Comparison of ENCODE assay signal across 8 cellular contexts in the genomic region with DNA sequence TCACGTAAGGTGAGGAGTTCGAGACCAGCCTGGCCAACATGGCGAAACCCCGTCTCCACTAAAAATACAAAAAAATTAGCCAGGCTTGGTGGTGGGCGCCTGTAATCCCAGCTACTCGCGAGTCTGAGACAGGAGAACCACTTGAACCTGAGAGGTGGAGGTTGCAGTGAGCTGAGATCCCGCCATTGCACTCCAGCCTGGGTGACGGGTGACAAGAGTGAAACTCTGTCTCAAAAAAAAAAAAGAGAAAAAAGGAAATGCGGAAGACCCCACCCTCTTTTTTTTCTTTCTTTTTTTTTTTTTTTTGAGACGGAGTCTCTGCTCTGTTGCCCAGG. TPM values are rescaled to one million over a fixed set of nuclear protein-coding genes. Genes with fewer than 3 reads are reported as not detected.
DNase-seq lines count a peak whose midpoint lies in the region; ATAC-seq and TF ChIP-seq lines count a peak whose summit lies in the region.
"Not testable (repeated sequence)": the region's sequence is repeated elsewhere in the genome, so short reads cannot be mapped to it uniquely, and the experiment has no call there.

No MANE protein-coding gene starts in this region.

- H3K4me3 ChIP-seq in BE2C (ENCODE audit: low read depth, low read length) (peak overlapping the region; percentile 53; the same call in 1 of the 2 replicates), SK-N-MC (peak overlapping the region; percentile 96), iPS-20b (ENCODE audit: low read length) (peak overlapping the region; percentile 81)
- H3K4me3 ChIP-seq in effector memory CD4-positive, alpha-beta T cell (ENCODE audit: insufficient read depth, low read depth, low read length, poor library complexity, severe bottlenecking): not testable (repeated sequence)

- not testable (repeated sequence) for H3K36me3 ChIP-seq in BE2C; SK-N-MC (ENCODE audit: insufficient read depth, low read length); effector memory CD4-positive, alpha-beta T cell (ENCODE audit: control insufficient read depth, insufficient read depth, low read length); iPS-20b (ENCODE audit: insufficient read depth, low read depth, low read length)

- H3K4me1 Mint-ChIP-seq in HFFc6 (ENCODE audit: low read depth) (peaks cover 18% of the 10 kb centered on the region), neural crest cell (peaks cover 15% of the 10 kb centered on the region)
- H3K4me1 Mint-ChIP-seq in activated naive CD8-positive, alpha-beta T cell (ENCODE audit: low read depth): peaks cover 37% of the 10 kb centered on the region
- H3K4me1 Mint-ChIP-seq in stimulated activated naive CD8-positive, alpha-beta T cell treated with anti-CD3 and anti-CD28 coated beads, Interleukin-15, amount 100 ng/mL, for 72 hours: peaks cover 63% of the 10 kb centered on the region

- not testable (repeated sequence) for ATAC-seq in stimulated activated naive CD8-positive, alpha-beta T cell treated with anti-CD3 and anti-CD28 coated beads, Interleukin-15, amount 100 ng/mL, for 72 hours

- peak overlapping the region; percentile 82; the same call in 1 of the 2 replicates for H3K4me3 Mint-ChIP-seq in HFFc6
- H3K4me3 Mint-ChIP-seq in activated naive CD8-positive, alpha-beta T cell: peak overlapping the region; percentile 88
- peak overlapping the region; percentile 90 for H3K4me3 Mint-ChIP-seq in neural crest cell
- peak overlapping the region; percentile 88 to 91 for H3K4me3 Mint-ChIP-seq in stimulated activated naive CD8-positive, alpha-beta T cell treated with anti-CD3 and anti-CD28 coated beads, Interleukin-15, amount 100 ng/mL, for 72 hours

- DNase-seq in BE2C; HFFc6; SK-N-MC (ENCODE audit: low read depth, low spot score); effector memory CD4-positive, alpha-beta T cell; neural crest cell (ENCODE audit: low read depth, low spot score); stimulated activated naive CD8-positive, alpha-beta T cell treated with anti-CD3 and anti-CD28 coated beads, Interleukin-15, amount 100 ng/mL, for 72 hours: not testable (repeated sequence)

- not testable (repeated sequence) for H3K9me3 ChIP-seq in BE2C; SK-N-MC (ENCODE audit: low read depth, low read length); effector memory CD4-positive, alpha-beta T cell (ENCODE audit: control insufficient read depth, low read length); iPS-20b (ENCODE audit: insufficient read depth, low read depth, low read length)

- H3K36me3 Mint-ChIP-seq in HFFc6 (ENCODE audit: low read depth): peaks cover 11% of the 10 kb centered on the region
- H3K36me3 Mint-ChIP-seq in activated naive CD8-positive, alpha-beta T cell; neural crest cell (ENCODE audit: low read depth): not testable (repeated sequence)

- not testable (repeated sequence) for H3K27me3 Mint-ChIP-seq in HFFc6 (ENCODE audit: insufficient read depth); activated naive CD8-positive, alpha-beta T cell; neural crest cell (ENCODE audit: low read depth); stimulated activated naive CD8-positive, alpha-beta T cell treated with anti-CD3 and anti-CD28 coated beads, Interleukin-15, amount 100 ng/mL, for 72 hours

- not testable (repeated sequence) for TF ChIP-seq CTCF in BE2C (IDR thresholded peaks at IDR 0.05; ENCODE audit: low read depth, low read length); HFFc6 (IDR thresholded peaks at IDR 0.05); neural crest cell (conservative IDR thresholded peaks at IDR 0.05)

- not testable (repeated sequence) for H3K27ac Mint-ChIP-seq in HFFc6; neural crest cell (ENCODE audit: unreplicated experiment); stimulated activated naive CD8-positive, alpha-beta T cell treated with anti-CD3 and anti-CD28 coated beads, Interleukin-15, amount 100 ng/mL, for 72 hours
- peak overlapping the region; percentile 89 for H3K27ac Mint-ChIP-seq in activated naive CD8-positive, alpha-beta T cell

- H3K27me3 ChIP-seq in BE2C; effector memory CD4-positive, alpha-beta T cell (replicated peaks; ENCODE audit: control insufficient read depth, insufficient read depth, low read length, poor library complexity, severe bottlenecking): not testable (repeated sequence)
- H3K27me3 ChIP-seq in iPS-20b (ENCODE audit: insufficient read depth, low read length): peaks cover 12% of the 10 kb centered on the region

- not testable (repeated sequence) for H3K4me1 ChIP-seq in BE2C; iPS-20b (ENCODE audit: insufficient read depth, low read length)
- peaks cover 14% of the 10 kb centered on the region for H3K4me1 ChIP-seq in effector memory CD4-positive, alpha-beta T cell (ENCODE audit: control insufficient read depth, insufficient read depth, low read length, poor library complexity, severe bottlenecking)

- not testable (repeated sequence) for H3K9ac ChIP-seq in SK-N-MC (ENCODE audit: insufficient read length); iPS-20b (ENCODE audit: low read depth, low read length)

- H3K9me3 Mint-ChIP-seq in HFFc6; activated naive CD8-positive, alpha-beta T cell (ENCODE audit: low read depth); neural crest cell; stimulated activated naive CD8-positive, alpha-beta T cell treated with anti-CD3 and anti-CD28 coated beads, Interleukin-15, amount 100 ng/mL, for 72 hours: not testable (repeated sequence)

- H3K27ac ChIP-seq in SK-N-MC; iPS-20b (ENCODE audit: low read length): not testable (repeated sequence)
- H3K27ac ChIP-seq in effector memory CD4-positive, alpha-beta T cell (ENCODE audit: insufficient read depth, low read length, poor library complexity, severe bottlenecking): peak overlapping the region; percentile 85

RNA-seq across cellular contexts. Expression of gene BRF1, which starts 1.1 kb away (rescaled TPM):
- 43.4 TPM for polyA plus RNA-seq in BE2C (2012; ENCODE audit: insufficient read depth, insufficient read length, low read depth)
- total RNA-seq in HFFc6 (2021; fragmentation: NEBNext Ultra II Directional; extraction: Animal tissue kit (Norgen Biotek cat#: 25700)): 10 to 100 TPM; 20.1 to 25.8 (median 21.8) TPM
- 50.0 and 51.1 TPM in 2 replicates for total RNA-seq in neural crest cell

RNA-seq across cellular contexts. Expression of gene PACS2, which starts 12.7 kb away (rescaled TPM):
- polyA plus RNA-seq in BE2C (2012; ENCODE audit: insufficient read depth, insufficient read length, low read depth): 22.5 TPM
- total RNA-seq in HFFc6 (2021; fragmentation: NEBNext Ultra II Directional; extraction: Animal tissue kit (Norgen Biotek cat#: 25700)): 10 to 100 TPM; 33.5 to 38.5 (median 35.2) TPM
- total RNA-seq in neural crest cell: 101 and 104 TPM in 2 replicates

RNA-seq across cellular contexts. Expression of gene BTBD6, which starts 53.5 kb away (rescaled TPM):
- polyA plus RNA-seq in BE2C (2012; ENCODE audit: insufficient read depth, insufficient read length, low read depth): 67.4 TPM
- 10 to 100 TPM; 44.3 to 58.6 (median 53.2) TPM for total RNA-seq in HFFc6 (2021; fragmentation: NEBNext Ultra II Directional; extraction: Animal tissue kit (Norgen Biotek cat#: 25700))
- total RNA-seq in neural crest cell: 33.6 and 36.6 TPM in 2 replicates
